In genomic region chr6:89297695-89298351, GRCh38 we compare ENCODE assay signal across 8 cellular contexts. TPM values are rescaled to one million over a fixed set of nuclear protein-coding genes. Genes with fewer than 3 reads are reported as not detected.
DNase-seq lines count a peak whose midpoint lies in the region; ATAC-seq and TF ChIP-seq lines count a peak whose summit lies in the region.

No MANE protein-coding gene starts in this region.

- H3K4me1 ChIP-seq in adipocyte (ENCODE audit: control insufficient read depth, insufficient read depth, low read length), result peaks cover 3% of the 10 kb centered on the region

- H3K9me3 Mint-ChIP-seq in CD4-positive, alpha-beta T cell, result peaks cover 2% of the 10 kb centered on the region

- no peak overlapping the region for H3K4me3 ChIP-seq in adipocyte (ENCODE audit: low read length)

- peak; percentile 69 for ATAC-seq in CD4-positive, alpha-beta T cell (ENCODE audit: poor library complexity)
- ATAC-seq in GM19467 (IDR thresholded peaks at IDR 0.05; ENCODE audit: unreplicated experiment), result peak; percentile 88
- ATAC-seq in HG03469 (IDR thresholded peaks at IDR 0.05; ENCODE audit: unreplicated experiment), result peak; percentile 88
- ATAC-seq in SK-N-SH treated with all-trans-retinoic acid at 6 μM for 48 hours, result peak; percentile 90
- ATAC-seq in left colon, result peak; percentile 64

- peak in 9 of 10 experiments; percentile 36 to 67 (median 45) for DNase-seq in CD4-positive, alpha-beta T cell
- DNase-seq in adipocyte (ENCODE audit: low read depth) (peak; percentile 81), left colon (peak in 1 of 2 donors; percentile 60), NCI-H187 treated with DMSO at 0.1 percent for 48 hours (lab: John Stamatoyannopoulos, UW) (no peak)
- DNase-seq in stimulated activated CD8-positive, alpha-beta memory T cell treated with anti-CD3 and anti-CD28 coated beads, Interleukin-15, amount 100 ng/mL, for 1 hour (ENCODE audit: low read depth), result peak; percentile 8

- CTCF ChIA-PET in CD4-positive, alpha-beta T cell (lab: Charles Lee), result interaction anchor here (0.6 to 0.9 kb wide), 2 partner anchors 75 to 218 kb away, joined by 3 read pairs; no protein-coding TSS in a partner anchor

- H3K27ac ChIP-seq in CD4-positive, alpha-beta T cell (ENCODE audit: low read depth, low read length), result no peak overlapping the region

- no peaks in the 10 kb centered on the region for H3K36me3 ChIP-seq in adipocyte (ENCODE audit: control insufficient read depth, insufficient read depth, low read length, severe bottlenecking)

- intact Hi-C loops in CD4-positive, alpha-beta T cell (cut with DNase I, micrococcal nuclease), result loop anchor here in 1 of 2 experiments (2.0 to 5.0 kb wide), 2 partner anchors 54 to 217 kb away; partner anchors contain the start of genes PNRC1 and UBE2J1
- intact Hi-C loops in left colon (cut with DNase I, micrococcal nuclease), result no loop called here

- H3K27ac Mint-ChIP-seq in CD4-positive, alpha-beta T cell, result peak overlapping the region; percentile 86

- H3K4me3 Mint-ChIP-seq in CD4-positive, alpha-beta T cell, result peak overlapping the region; percentile 50

- no peaks in the 10 kb centered on the region for H3K36me3 Mint-ChIP-seq in CD4-positive, alpha-beta T cell (ENCODE audit: low read depth)

- H3K27me3 ChIP-seq in CD4-positive, alpha-beta T cell (ENCODE audit: control insufficient read depth, insufficient read depth, low read length), result no peaks in the 10 kb centered on the region
- peaks cover 26% of the 10 kb centered on the region for H3K27me3 ChIP-seq in adipocyte (replicated peaks; ENCODE audit: control insufficient read depth, insufficient read depth, low read length)

- H3K9ac ChIP-seq in adipocyte (ENCODE audit: low read length), result no peak overlapping the region

- H3K9me3 ChIP-seq in CD4-positive, alpha-beta T cell (ENCODE audit: control insufficient read depth, low read length), result no peaks in the 10 kb centered on the region
- H3K9me3 ChIP-seq in adipocyte (ENCODE audit: control insufficient read depth, low read length), result no peaks in the 10 kb centered on the region

- POLR2A ChIA-PET in CD4-positive, alpha-beta T cell (lab: Charles Lee), result interaction anchor here (0.9 to 3.0 kb wide), 5 partner anchors 47 to 217 kb away, joined by 3 to 32 read pairs (median 5); partner anchors contain the start of genes PM20D2, PNRC1 and UBE2J1

- TF ChIP-seq CTCF in CD4-positive, alpha-beta T cell (IDR thresholded peaks at IDR 0.05), result no peak

- H3K4me1 Mint-ChIP-seq in CD4-positive, alpha-beta T cell (ENCODE audit: low read depth), result peaks cover 26% of the 10 kb centered on the region

- H3K27me3 Mint-ChIP-seq in CD4-positive, alpha-beta T cell, result no peaks in the 10 kb centered on the region

TF ChIP-seq in SK-N-SH treated with all-trans-retinoic acid at 6 μM for 48 hours, 23 proteins besides CTCF, POLR2A, EP300 and RAD21 (continues in another document):
- TF ChIP-seq OSR1 (CRISPR knock-in tag; IDR thresholded peaks at IDR 0.05), result no peak
- peak; percentile 100 for TF ChIP-seq SNAI2 (CRISPR knock-in tag; IDR thresholded peaks at IDR 0.05)
- TF ChIP-seq ISL1 (CRISPR knock-in tag; IDR thresholded peaks at IDR 0.05), result peak; percentile 46; the same call in 1 of the 2 replicates
- TF ChIP-seq CSDC2 (CRISPR knock-in tag; IDR thresholded peaks at IDR 0.05), result peak; percentile 84; the same call in 1 of the 2 replicates
- TF ChIP-seq ZNF70 (CRISPR knock-in tag; IDR thresholded peaks at IDR 0.05), result no peak
- no peak for TF ChIP-seq ZNF565 (CRISPR knock-in tag; conservative IDR thresholded peaks at IDR 0.05; ENCODE audit: low read depth)
- TF ChIP-seq TOX (CRISPR knock-in tag; IDR thresholded peaks at IDR 0.05; ENCODE audit: borderline replicate concordance), result no peak
- peak; percentile 41; the same call in 1 of the 2 replicates for TF ChIP-seq ZFP3 (CRISPR knock-in tag; IDR thresholded peaks at IDR 0.05)
- TF ChIP-seq TSHZ2 (CRISPR knock-in tag; IDR thresholded peaks at IDR 0.05), result no peak
- TF ChIP-seq ARNTL (CRISPR knock-in tag; IDR thresholded peaks at IDR 0.05; ENCODE audit: borderline replicate concordance, low read depth), result no peak
- peak; percentile 66; the same call in 1 of the 2 replicates for TF ChIP-seq ZC3H10 (CRISPR knock-in tag; IDR thresholded peaks at IDR 0.05)
- no peak for TF ChIP-seq PPARA (CRISPR knock-in tag; IDR thresholded peaks at IDR 0.05; ENCODE audit: borderline replicate concordance)
- TF ChIP-seq RARB (CRISPR knock-in tag; IDR thresholded peaks at IDR 0.05), result no peak
- no peak for TF ChIP-seq ZNF8 (CRISPR knock-in tag; IDR thresholded peaks at IDR 0.05)
- peak; percentile 92; the same call in 1 of the 2 replicates for TF ChIP-seq POU6F1 (CRISPR knock-in tag; IDR thresholded peaks at IDR 0.05; ENCODE audit: borderline replicate concordance, low read depth)
- TF ChIP-seq, protein P1, sequence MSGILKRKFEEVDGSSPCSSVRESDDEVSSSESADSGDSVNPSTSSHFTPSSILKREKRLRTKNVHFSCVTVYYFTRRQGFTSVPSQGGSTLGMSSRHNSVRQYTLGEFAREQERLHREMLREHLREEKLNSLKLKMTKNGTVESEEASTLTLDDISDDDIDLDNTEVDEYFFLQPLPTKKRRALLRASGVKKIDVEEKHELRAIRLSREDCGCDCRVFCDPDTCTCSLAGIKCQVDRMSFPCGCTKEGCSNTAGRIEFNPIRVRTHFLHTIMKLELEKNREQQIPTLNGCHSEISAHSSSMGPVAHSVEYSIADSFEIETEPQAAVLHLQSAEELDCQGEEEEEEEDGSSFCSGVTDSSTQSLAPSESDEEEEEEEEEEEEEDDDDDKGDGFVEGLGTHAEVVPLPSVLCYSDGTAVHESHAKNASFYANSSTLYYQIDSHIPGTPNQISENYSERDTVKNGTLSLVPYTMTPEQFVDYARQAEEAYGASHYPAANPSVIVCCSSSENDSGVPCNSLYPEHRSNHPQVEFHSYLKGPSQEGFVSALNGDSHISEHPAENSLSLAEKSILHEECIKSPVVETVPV (CRISPR knock-in tag; IDR thresholded peaks at IDR 0.05), result no peak
- no peak for TF ChIP-seq ESRRG (CRISPR knock-in tag; IDR thresholded peaks at IDR 0.05)
- no peak for TF ChIP-seq TCF4 (CRISPR knock-in tag; IDR thresholded peaks at IDR 0.05; ENCODE audit: borderline replicate concordance)
- no peak for TF ChIP-seq GLIS3 (CRISPR knock-in tag; IDR thresholded peaks at IDR 0.05)
- TF ChIP-seq PATZ1 (CRISPR knock-in tag; IDR thresholded peaks at IDR 0.05; ENCODE audit: borderline replicate concordance), result peak; percentile 70; the same call in 1 of the 2 replicates

RNA-seq across cellular contexts. Expression of gene GABRR2, which starts 17.3 kb away (rescaled TPM):
- total RNA-seq in CD4-positive, alpha-beta T cell, result under 1 TPM; 0.47 to 0.49 TPM
- under 1 TPM; 0.55 to 0.75 TPM for total RNA-seq in left colon

RNA-seq across cellular contexts. Expression of gene UBE2J1, which starts 54.7 kb away (rescaled TPM):
- total RNA-seq in CD4-positive, alpha-beta T cell, result 10 to 100 TPM; 34.7 to 34.9 TPM
- total RNA-seq in left colon, result 10 to 100 TPM; 49.4 to 58.5 TPM
